Comparison of ENCODE assay signal across 8 cellular contexts in the genomic region with DNA sequence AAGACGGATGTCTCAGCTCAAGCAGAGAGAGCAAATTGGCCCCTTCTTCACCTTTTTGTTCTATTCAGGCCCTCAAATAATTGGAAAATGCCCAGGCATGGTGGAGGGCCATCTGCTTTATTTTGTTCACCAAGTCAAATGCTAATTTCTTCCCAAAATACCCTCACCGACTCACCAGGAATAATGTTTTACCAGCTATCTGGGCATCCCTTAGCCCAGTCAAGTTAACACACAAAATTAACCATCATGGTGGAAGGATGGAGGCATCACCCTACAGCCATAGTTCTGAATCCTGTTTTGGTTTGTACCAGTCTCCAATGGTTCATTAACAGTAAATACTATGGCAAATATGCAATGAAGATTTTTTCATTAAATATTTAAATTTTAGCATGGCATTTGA. TPM values are rescaled to one million over a fixed set of nuclear protein-coding genes. Genes with fewer than 3 reads are reported as not detected.
"Had no signal": no experiment of that assay in that cellular context is flagged by ENCODE, and none has a peak within 500 bp of the region (broad histone marks: within the 10 kb centered on the region; RNA-seq: fewer than 3 reads in every experiment).

No MANE protein-coding gene starts in this region.

- H3K27ac Mint-ChIP-seq: GM23338, H9, HFFc6, IgD-negative memory B cell had no signal

- ATAC-seq: GM23338, HepG2 had no signal

- H3K4me3 Mint-ChIP-seq: GM23338, H9, HFFc6, IgD-negative memory B cell had no signal

- H3K9me3 Mint-ChIP-seq: HFFc6 had no signal

- H3K27ac ChIP-seq: HL-60 had no signal

- H3K4me3 ChIP-seq: GM23338 had no signal

- DNase-seq: H9, HCEC 1CT, HFFc6 had no signal

- H3K4me1 Mint-ChIP-seq: GM23338, H9, IgD-negative memory B cell had no signal

RNA-seq across cellular contexts. Expression of a gene that starts 51.7 kb away (rescaled TPM):
- total RNA-seq: HepG2, HT1080 had no signal
